8 cellular contexts compared by ENCODE assay signal in genomic region chr9:73183917-73184861, GRCh38. TPM values are rescaled to one million over a fixed set of nuclear protein-coding genes. Genes with fewer than 3 reads are reported as not detected.
DNase-seq lines count a peak whose midpoint lies in the region; ATAC-seq, FAIRE-seq and TF ChIP-seq lines count a peak whose summit lies in the region.

No MANE protein-coding gene starts in this region.

- H3K36me3 ChIP-seq in CD4-positive, CD25-positive, alpha-beta regulatory T cell (ENCODE audit: control insufficient read depth, insufficient read depth, low read length): no peaks in the 10 kb centered on the region
- H3K36me3 ChIP-seq in endodermal cell (ENCODE audit: control insufficient read depth, insufficient read depth, low read length): no peaks in the 10 kb centered on the region
- no peaks in the 10 kb centered on the region for H3K36me3 ChIP-seq in ovary

- H3K4me3 Mint-ChIP-seq in CD4-positive, CD25-positive, alpha-beta regulatory T cell: no peak overlapping the region
- H3K4me3 Mint-ChIP-seq in endodermal cell: no peak overlapping the region

- H3K36me3 Mint-ChIP-seq in CD4-positive, CD25-positive, alpha-beta regulatory T cell: no peaks in the 10 kb centered on the region
- no peaks in the 10 kb centered on the region for H3K36me3 Mint-ChIP-seq in endodermal cell (ENCODE audit: low read depth)

- intact Hi-C loops in ovary (cut with DNase I): loop anchor here in 3 of 4 donors (5.0 to 10.0 kb wide), 4 partner anchors 69 to 319 kb away; no protein-coding TSS in a partner anchor

- peaks cover 23% of the 10 kb centered on the region for H3K27me3 Mint-ChIP-seq in CD4-positive, CD25-positive, alpha-beta regulatory T cell
- H3K27me3 Mint-ChIP-seq in endodermal cell (ENCODE audit: insufficient read depth): no peaks in the 10 kb centered on the region

- H3K27me3 ChIP-seq in CD4-positive, CD25-positive, alpha-beta regulatory T cell (ENCODE audit: control insufficient read depth, insufficient read depth, low read length): peaks cover 3% of the 10 kb centered on the region
- H3K27me3 ChIP-seq in endodermal cell (ENCODE audit: control insufficient read depth, insufficient read depth, low read length, poor library complexity, severe bottlenecking): no peaks in the 10 kb centered on the region
- H3K27me3 ChIP-seq in ovary: no peaks in the 10 kb centered on the region

- TF ChIP-seq EP300 in ovary (IDR thresholded peaks at IDR 0.05): no peak

- H3K27ac ChIP-seq in CD4-positive, CD25-positive, alpha-beta regulatory T cell (ENCODE audit: insufficient read depth, low read length, poor library complexity, severe bottlenecking): no peak overlapping the region
- H3K27ac ChIP-seq in endodermal cell (ENCODE audit: low read depth, low read length) (no peak overlapping the region), ovary (no peak overlapping the region)

- 61 to 75% methylated on average over 2 to 3 of the region's 3 CpGs for WGBS in endodermal cell (ENCODE audit: insufficient coverage in 1 of 2, insufficient read length in 1 of 2), 2 experiments
- WGBS in ovary, 3 donors: 48 to 52% (median 49%) methylated on average over 3 of the region's 3 CpGs

- ATAC-seq in CD4-positive, CD25-positive, alpha-beta regulatory T cell (ENCODE audit: low read depth in 2 of 2): no peak
- ATAC-seq in HG02798 (IDR thresholded peaks at IDR 0.05; ENCODE audit: poor library complexity, unreplicated experiment) (peak; percentile 49), GM21447 (IDR thresholded peaks at IDR 0.05; ENCODE audit: unreplicated experiment) (no peak)

- no peaks in the 10 kb centered on the region for H3K4me1 ChIP-seq in CD4-positive, CD25-positive, alpha-beta regulatory T cell (ENCODE audit: control insufficient read depth, insufficient read depth, low read length, poor library complexity, severe bottlenecking)
- H3K4me1 ChIP-seq in endodermal cell (ENCODE audit: control insufficient read depth, insufficient read depth, low read length) (no peaks in the 10 kb centered on the region), ovary (ENCODE audit: insufficient read depth) (no peaks in the 10 kb centered on the region)

- H3K9me3 ChIP-seq in CD4-positive, CD25-positive, alpha-beta regulatory T cell (ENCODE audit: control insufficient read depth in 2 of 2, low read length in 2 of 2): no peaks in the 10 kb centered on the region
- H3K9me3 ChIP-seq in endodermal cell (ENCODE audit: control insufficient read depth, low read length) (peaks cover 24% of the 10 kb centered on the region), ovary (no peaks in the 10 kb centered on the region)

- no peak overlapping the region for H3K9ac ChIP-seq in endodermal cell (ENCODE audit: extremely low read depth, low read length, poor library complexity, severe bottlenecking)

- no peaks in the 10 kb centered on the region for H3K4me1 Mint-ChIP-seq in CD4-positive, CD25-positive, alpha-beta regulatory T cell
- peaks cover 11% of the 10 kb centered on the region for H3K4me1 Mint-ChIP-seq in endodermal cell

- TF ChIP-seq POLR2A in ovary (IDR thresholded peaks at IDR 0.05) (no peak), GM12891 (IDR thresholded peaks at IDR 0.05; ENCODE audit: low read depth, low read length) (no peak)

- TF ChIP-seq CTCF in endodermal cell (conservative IDR thresholded peaks at IDR 0.05) (peak; percentile 84), ovary (IDR thresholded peaks at IDR 0.05) (peak in 2 of 3 donors; percentile 33 to 49)

- FAIRE-seq in GM12891 (lab: Jason Lieb, UNC): no peak

- H3K9me3 Mint-ChIP-seq in CD4-positive, CD25-positive, alpha-beta regulatory T cell: peaks cover 0 to 4% (median 0%) of the 10 kb centered on the region in 7 donors
- H3K9me3 Mint-ChIP-seq in endodermal cell: peaks cover 21% of the 10 kb centered on the region

- DNase-seq in CD4-positive, CD25-positive, alpha-beta regulatory T cell: peak in 2 of 3 donors; percentile 55 to 59
- peak; percentile 58 for DNase-seq in NCI-H82 treated with DMSO at 0.1 percent for 48 hours (lab: John Stamatoyannopoulos, UW; ENCODE audit: unreplicated experiment)
- no peak for DNase-seq in endodermal cell
- no peak for DNase-seq in ovary
- DNase-seq in NCI-H187 (lab: John Stamatoyannopoulos, UW): no peak
- no peak for DNase-seq in GM12891 (ENCODE audit: insufficient read length, low spot score)

- H3K4me3 ChIP-seq in CD4-positive, CD25-positive, alpha-beta regulatory T cell (ENCODE audit: low read depth, low read length): no peak overlapping the region
- H3K4me3 ChIP-seq in endodermal cell (ENCODE audit: low read length): no peak overlapping the region
- H3K4me3 ChIP-seq in ovary: no peak overlapping the region

- no peak overlapping the region for H3K27ac Mint-ChIP-seq in CD4-positive, CD25-positive, alpha-beta regulatory T cell
- peak overlapping the region; percentile 26 for H3K27ac Mint-ChIP-seq in endodermal cell

TF ChIP-seq in GM12891, 5 proteins besides CTCF, POLR2A, EP300 and RAD21:
- TF ChIP-seq TAF1 (IDR thresholded peaks at IDR 0.05; ENCODE audit: low read depth, low read length) (no peak), SPI1 (IDR thresholded peaks at IDR 0.05; ENCODE audit: low read depth, low read length) (no peak), POU2F2 (IDR thresholded peaks at IDR 0.05; ENCODE audit: low read depth, low read length) (no peak), PAX5 (IDR thresholded peaks at IDR 0.05; ENCODE audit: insufficient read depth, low read length, severe bottlenecking) (no peak), POLR2AphosphoS5 (IDR thresholded peaks at IDR 0.05; ENCODE audit: low read depth, low read length) (no peak)

RNA-seq across cellular contexts. Expression of gene ANXA1, which starts 32.5 kb away (rescaled TPM):
- total RNA-seq in CD4-positive, CD25-positive, alpha-beta regulatory T cell: 274 TPM
- polyA plus RNA-seq in CD4-positive, CD25-positive, alpha-beta regulatory T cell: 100 to 1,000 TPM in 1 of 4 donors, 10 to 100 TPM in 3; 50.7 to 107 (median 71.9) TPM
- total RNA-seq in endodermal cell (1 to 10 TPM in 1 of 2 donors, under 1 TPM in 1; 0.82 to 8.9 TPM), ovary (100 to 1,000 TPM in 3 of 7 donors, 10 to 100 TPM in 4; 67.5 to 472 (median 93.5) TPM)
- 23.5 TPM for polyA plus RNA-seq in endodermal cell (2013, experiment 1 of 2)
- polyA plus RNA-seq in endodermal cell (2013, experiment 2 of 2): 37.4 TPM
- polyA plus RNA-seq in ovary: 100 to 1,000 TPM; 118 to 141 TPM
- polyA plus RNA-seq in GM12891 (2012; ENCODE audit: low read depth, missing spikeins): 13.0 TPM

Comparison
In these comparisons a context has a peak if more than half of its experiments do, and no peak if none do; other contexts are left out.
1. DNase-seq: peak in CD4-positive, CD25-positive, alpha-beta regulatory T cell (2 of 3) and NCI-H82 treated with DMSO at 0.1 percent for 48 hours (single experiment); none in endodermal cell (single experiment), ovary (0 of 5), NCI-H187 (0 of 2) and GM12891 (single experiment).
2. RNA of gene ANXA1, which starts 32.5 kb away (total RNA-seq): 274 TPM in CD4-positive, CD25-positive, alpha-beta regulatory T cell (single experiment) and 67.5 to 472 TPM in ovary; 0.82 to 8.9 TPM in endodermal cell; every median in the first group is over 4 times any median in the second.